In genomic region chr19:43562698-43563241, GRCh38 we compare ENCODE assay signal across 1 cellular context.
TF ChIP-seq lines count a peak whose summit lies in the region.

No MANE protein-coding gene starts in this region.

TF ChIP-seq in HEK293, 187 proteins besides CTCF, POLR2A, EP300 and RAD21 (continued from another document):
- TF ChIP-seq ATF2 (tag by site-specific recombination; IDR thresholded peaks at IDR 0.05; ENCODE audit: low read depth) (no peak), ZBTB26 (tag by site-specific recombination; optimal IDR thresholded peaks at IDR 0.05) (peak; percentile 4), ZNF133 (tag by site-specific recombination; IDR thresholded peaks at IDR 0.05) (no peak), ZEB2 (tag by site-specific recombination; IDR thresholded peaks at IDR 0.05) (no peak), ZNF529 (tag by site-specific recombination; IDR thresholded peaks at IDR 0.05; ENCODE audit: insufficient replicate concordance) (no peak), ZNF426 (tag by site-specific recombination; IDR thresholded peaks at IDR 0.05) (no peak), ZFHX2 (tag by site-specific recombination; conservative IDR thresholded peaks at IDR 0.05) (peak; percentile 43; the same call in 1 of the 2 replicates), ZNF585B (tag by site-specific recombination; IDR thresholded peaks at IDR 0.05) (no peak), ZFP41 (tag by site-specific recombination; IDR thresholded peaks at IDR 0.05; ENCODE audit: borderline replicate concordance) (no peak), ZBTB48 (tag by site-specific recombination; IDR thresholded peaks at IDR 0.05) (no peak), FEZF1 (tag by site-specific recombination; IDR thresholded peaks at IDR 0.05) (0 out of 2 replicates have a peak, but pooled peaks have one; percentile 16), ZNF791 (tag by site-specific recombination; IDR thresholded peaks at IDR 0.05) (no peak), KLF10 (tag by site-specific recombination; IDR thresholded peaks at IDR 0.05) (no peak), ZNF114 (tag by site-specific recombination; IDR thresholded peaks at IDR 0.05) (no peak), ZNF24 (tag by site-specific recombination; IDR thresholded peaks at IDR 0.05) (no peak), YY1 (tag by site-specific recombination; IDR thresholded peaks at IDR 0.05) (no peak), ZBTB17 (tag by site-specific recombination; IDR thresholded peaks at IDR 0.05) (0 out of 2 replicates have a peak, but pooled peaks have one; percentile 18), BCL11A (tag by site-specific recombination; IDR thresholded peaks at IDR 0.05; ENCODE audit: low read depth) (no peak), SCRT2 (tag by site-specific recombination; IDR thresholded peaks at IDR 0.05) (no peak), GLIS1 (tag by site-specific recombination; IDR thresholded peaks at IDR 0.05) (peak; percentile 26; the same call in 1 of the 2 replicates), ZNF280D (tag by site-specific recombination; IDR thresholded peaks at IDR 0.05) (no peak), OSR2 (tag by site-specific recombination; IDR thresholded peaks at IDR 0.05) (no peak), ZBTB8A (tag by site-specific recombination; IDR thresholded peaks at IDR 0.05) (no peak), PATZ1 (tag by site-specific recombination; IDR thresholded peaks at IDR 0.05) (no peak), ZNF600 (tag by site-specific recombination; IDR thresholded peaks at IDR 0.05) (peak; percentile 89), ZNF645 (tag by site-specific recombination; IDR thresholded peaks at IDR 0.05) (no peak), ZNF266 (tag by site-specific recombination; IDR thresholded peaks at IDR 0.05; ENCODE audit: low read depth) (no peak), ZNF2 (tag by site-specific recombination; IDR thresholded peaks at IDR 0.05) (no peak), ZFP37 (tag by site-specific recombination; IDR thresholded peaks at IDR 0.05) (no peak), WT1 (tag by site-specific recombination; IDR thresholded peaks at IDR 0.05) (no peak)
- TF ChIP-seq, protein P1, sequence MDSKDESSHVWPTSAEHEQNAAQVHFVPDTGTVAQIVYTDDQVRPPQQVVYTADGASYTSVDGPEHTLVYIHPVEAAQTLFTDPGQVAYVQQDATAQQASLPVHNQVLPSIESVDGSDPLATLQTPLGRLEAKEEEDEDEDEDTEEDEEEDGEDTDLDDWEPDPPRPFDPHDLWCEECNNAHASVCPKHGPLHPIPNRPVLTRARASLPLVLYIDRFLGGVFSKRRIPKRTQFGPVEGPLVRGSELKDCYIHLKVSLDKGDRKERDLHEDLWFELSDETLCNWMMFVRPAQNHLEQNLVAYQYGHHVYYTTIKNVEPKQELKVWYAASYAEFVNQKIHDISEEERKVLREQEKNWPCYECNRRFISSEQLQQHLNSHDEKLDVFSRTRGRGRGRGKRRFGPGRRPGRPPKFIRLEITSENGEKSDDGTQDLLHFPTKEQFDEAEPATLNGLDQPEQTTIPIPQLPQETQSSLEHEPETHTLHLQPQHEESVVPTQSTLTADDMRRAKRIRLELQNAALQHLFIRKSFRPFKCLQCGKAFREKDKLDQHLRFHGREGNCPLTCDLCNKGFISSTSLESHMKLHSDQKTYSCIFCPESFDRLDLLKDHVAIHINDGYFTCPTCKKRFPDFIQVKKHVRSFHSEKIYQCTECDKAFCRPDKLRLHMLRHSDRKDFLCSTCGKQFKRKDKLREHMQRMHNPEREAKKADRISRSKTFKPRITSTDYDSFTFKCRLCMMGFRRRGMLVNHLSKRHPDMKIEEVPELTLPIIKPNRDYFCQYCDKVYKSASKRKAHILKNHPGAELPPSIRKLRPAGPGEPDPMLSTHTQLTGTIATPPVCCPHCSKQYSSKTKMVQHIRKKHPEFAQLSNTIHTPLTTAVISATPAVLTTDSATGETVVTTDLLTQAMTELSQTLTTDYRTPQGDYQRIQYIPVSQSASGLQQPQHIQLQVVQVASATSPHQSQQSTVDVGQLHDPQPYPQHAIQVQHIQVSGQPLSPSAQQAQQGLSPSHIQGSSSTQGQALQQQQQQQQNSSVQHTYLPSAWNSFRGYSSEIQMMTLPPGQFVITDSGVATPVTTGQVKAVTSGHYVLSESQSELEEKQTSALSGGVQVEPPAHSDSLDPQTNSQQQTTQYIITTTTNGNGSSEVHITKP (tag by site-specific recombination; IDR thresholded peaks at IDR 0.05) = no peak
TF ChIP-seq in HEK293: peak in this region for 8.
